ENCODE assay signal across 31 cellular contexts in the genomic region with DNA sequence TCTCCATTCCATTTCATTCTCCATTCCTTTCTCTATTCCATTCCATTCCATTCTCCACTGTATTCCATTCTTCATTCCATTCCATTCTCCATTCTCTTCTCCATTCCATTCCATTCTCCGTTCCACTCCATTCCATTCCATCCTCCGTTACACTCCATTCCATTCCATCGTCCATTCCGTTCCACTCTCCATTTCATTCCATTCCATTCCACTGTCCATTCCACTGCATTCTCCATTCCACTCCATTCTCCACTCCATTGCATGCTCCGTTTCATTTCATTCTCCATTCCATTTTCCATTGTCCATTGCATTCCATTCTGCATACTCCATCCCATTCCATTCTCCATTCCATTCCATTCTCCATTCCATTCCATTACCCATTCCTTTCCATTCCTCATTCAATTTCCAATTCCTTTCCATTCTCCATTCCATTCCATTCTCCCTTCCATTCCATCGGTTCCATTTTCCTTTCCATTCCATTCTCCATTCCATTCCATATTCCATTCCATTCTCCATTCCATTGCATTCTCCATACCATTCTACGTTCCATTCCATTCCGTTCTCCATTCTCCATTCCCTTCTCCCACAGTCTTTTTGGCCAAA.
"Had no signal": no experiment of that assay in that cellular context is flagged by ENCODE, and none has a peak within 500 bp of the region (broad histone marks: within the 10 kb centered on the region; RNA-seq: fewer than 3 reads in every experiment).

No MANE protein-coding gene starts in this region.

- ATAC-seq: natural killer cell; psoas muscle; right cardiac atrium; sciatic nerve; stimulated activated memory B cell treated with anti-CD40 and anti-IgM and Interleukin-4, amounts not matched to agents 10 μg/mL and 1 μg/mL and 100 μg/mL, for 72 hours; stimulated activated naive CD8-positive, alpha-beta T cell treated with anti-CD3 and anti-CD28 coated beads, Interleukin-15, amount 100 ng/mL, for 72 hours; stimulated activated naive CD8-positive, alpha-beta T cell treated with anti-CD3 and anti-CD28 coated beads, Interleukin-15, Interleukin-2, amounts not matched to agents 100 U/mL and 50 U/mL, for 24 hours; upper lobe of right lung had no signal

- H3K79me2 ChIP-seq: parathyroid adenoma had no signal

- H2AFZ ChIP-seq: neural progenitor cell, parathyroid adenoma had no signal

- H3K9me3 ChIP-seq: ovary, suprapubic skin, testis, tibial artery, transverse colon, upper lobe of right lung, uterus had no signal

- H3K27me3 ChIP-seq: neural progenitor cell, ovary, spleen, suprapubic skin, testis, tibial artery, transverse colon, upper lobe of right lung, uterus had no signal

- H3K27ac Mint-ChIP-seq: natural killer cell; nephron; neural progenitor cell; progenitor cell of endocrine pancreas; stimulated activated memory B cell treated with anti-CD40 and anti-IgM and Interleukin-4, amounts not matched to agents 10 μg/mL and 1 μg/mL and 100 μg/mL, for 72 hours; stimulated activated naive CD8-positive, alpha-beta T cell treated with anti-CD3 and anti-CD28 coated beads, Interleukin-15, amount 100 ng/mL, for 72 hours; type B pancreatic cell had no signal

- H3K4me1 ChIP-seq: neural progenitor cell, parathyroid adenoma, psoas muscle, spleen, suprapubic skin, testis, tibial artery, transverse colon, upper lobe of right lung, uterus had no signal

- H3K27ac ChIP-seq: neural progenitor cell, ovary, parathyroid adenoma, psoas muscle, skin epidermis, spleen, suprapubic skin, testis, tibial artery, transverse colon, upper lobe of right lung, uterus had no signal

- H3K4me3 Mint-ChIP-seq: natural killer cell; nephron; neural progenitor cell; stimulated activated memory B cell treated with anti-CD40 and anti-IgM and Interleukin-4, amounts not matched to agents 10 μg/mL and 1 μg/mL and 100 μg/mL, for 72 hours; stimulated activated naive CD8-positive, alpha-beta T cell treated with anti-CD3 and anti-CD28 coated beads, Interleukin-15, amount 100 ng/mL, for 72 hours; type B pancreatic cell had no signal

- H3K4me1 Mint-ChIP-seq: natural killer cell; nephron; neural progenitor cell; stimulated activated memory B cell treated with anti-CD40 and anti-IgM and Interleukin-4, amounts not matched to agents 10 μg/mL and 1 μg/mL and 100 μg/mL, for 72 hours; stimulated activated naive CD8-positive, alpha-beta T cell treated with anti-CD3 and anti-CD28 coated beads, Interleukin-15, amount 100 ng/mL, for 72 hours had no signal

- H3K27me3 Mint-ChIP-seq: progenitor cell of endocrine pancreas; stimulated activated memory B cell treated with anti-CD40 and anti-IgM and Interleukin-4, amounts not matched to agents 10 μg/mL and 1 μg/mL and 100 μg/mL, for 72 hours; stimulated activated naive CD8-positive, alpha-beta T cell treated with anti-CD3 and anti-CD28 coated beads, Interleukin-15, amount 100 ng/mL, for 72 hours; type B pancreatic cell had no signal

- H3K4me3 ChIP-seq: neural progenitor cell, ovary, psoas muscle, skin epidermis, smooth muscle cell, spleen, suprapubic skin, testis, tibial artery, transverse colon, upper lobe of right lung, uterus had no signal

- H3K36me3 ChIP-seq: ovary, transverse colon, upper lobe of right lung, uterus had no signal

- DNase-seq: natural killer cell; occipital lobe; ovary; posterior cingulate gyrus; psoas muscle; right cardiac atrium; spleen; stimulated activated CD4-positive, alpha-beta T cell treated with anti-CD3 and anti-CD28 coated beads, Interleukin-12 subunit alpha, Interleukin-12 subunit beta, amount 100 ng/mL, for 4 hours; stimulated activated CD4-positive, alpha-beta T cell treated with anti-CD3 and anti-CD28 coated beads, Interleukin-1b, Interleukin-23, amount 100 ng/mL, for 48 hours; stimulated activated CD4-positive, alpha-beta T cell treated with anti-CD3 and anti-CD28 coated beads, Interleukin-4, amount 100 ng/mL, for 1 hour; stimulated activated CD4-positive, alpha-beta T cell treated with anti-CD3 and anti-CD28 coated beads, Interleukin-4, amount 100 ng/mL, for 4 hours; stimulated activated CD8-positive, alpha-beta memory T cell treated with anti-CD3 and anti-CD28 coated beads, Interleukin-4, amount 100 ng/mL, for 48 hours; stimulated activated naive CD4-positive, alpha-beta T cell; stimulated activated naive CD8-positive, alpha-beta T cell treated with anti-CD3 and anti-CD28 coated beads, Interleukin-15, amount 100 ng/mL, for 72 hours; stimulated activated naive CD8-positive, alpha-beta T cell treated with anti-CD3 and anti-CD28 coated beads, Interleukin-15, Interleukin-2, amounts not matched to agents 100 U/mL and 50 U/mL, for 24 hours; substantia nigra; testis; tibial artery; transverse colon; upper lobe of right lung; uterus had no signal

- H3K4me2 ChIP-seq: neural progenitor cell, smooth muscle cell had no signal

- H3K9ac ChIP-seq: neural progenitor cell, parathyroid adenoma had no signal
